Comparison of ENCODE assay signal across 1 cellular context in the genomic region with DNA sequence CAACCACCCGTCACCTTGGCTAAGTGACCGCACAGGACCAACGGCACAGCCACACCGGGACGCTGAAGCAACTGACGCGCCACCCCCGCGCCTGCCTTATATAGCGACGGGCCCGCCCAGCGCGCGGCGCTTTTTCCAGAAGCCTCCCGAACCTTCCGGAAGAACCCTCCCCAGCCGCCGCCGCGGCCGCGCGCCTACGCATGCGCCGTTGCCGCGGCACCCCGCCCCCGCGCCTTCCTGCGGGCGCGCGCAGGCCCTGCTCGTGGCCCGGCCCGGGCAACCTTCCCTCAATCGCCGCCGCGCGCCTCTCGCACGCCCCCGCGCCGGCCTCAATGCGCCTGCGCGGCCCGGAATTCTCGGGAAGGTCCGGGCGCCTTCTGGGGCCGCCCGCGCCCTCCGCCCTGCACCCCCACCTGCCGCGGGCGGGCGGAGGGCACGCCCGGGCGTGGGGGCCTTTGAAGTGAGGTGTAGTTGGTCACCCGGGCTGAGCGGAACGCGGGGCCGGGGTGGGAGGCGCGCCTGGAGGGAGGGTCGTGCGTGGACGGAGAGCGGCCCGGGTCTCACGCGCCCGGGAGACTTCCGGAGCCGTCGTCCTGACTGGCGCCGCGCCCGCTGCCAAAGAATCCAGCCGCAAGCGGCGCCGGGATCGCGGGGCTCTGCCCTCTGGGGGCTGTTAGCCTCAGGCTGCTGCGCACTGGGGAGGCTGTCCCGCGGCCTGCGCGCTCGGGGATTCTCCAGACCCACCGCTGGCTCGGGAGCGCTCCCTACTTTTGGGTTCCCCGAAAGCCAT.
TF ChIP-seq lines count a peak whose summit lies in the region.

HSP90AA1 (minus strand) TSS at position 73 of the 790 bp plus-strand sequence. CDS start 666 bp downstream, outside the sequence.

TF ChIP-seq in HepG2, 621 proteins besides CTCF, POLR2A, EP300 and RAD21 (continued from another document and continues in another):
- TF ChIP-seq ERF (CRISPR knock-in tag; IDR thresholded peaks at IDR 0.05) (peak; percentile 81), HMGXB3 (CRISPR knock-in tag; IDR thresholded peaks at IDR 0.05; ENCODE audit: borderline replicate concordance) (0 out of 2 replicates have a peak, but pooled peaks have one; percentile 11), ZSCAN29 (CRISPR knock-in tag; conservative IDR thresholded peaks at IDR 0.05) (0 out of 2 replicates have a peak, but pooled peaks have one; percentile 27), E2F5 (CRISPR knock-in tag; conservative IDR thresholded peaks at IDR 0.05) (0 out of 2 replicates have a peak, but pooled peaks have one; percentile 31), ZNF138 (CRISPR knock-in tag; IDR thresholded peaks at IDR 0.05; ENCODE audit: low read depth) (peak; percentile 8; the same call in 1 of the 2 replicates), AGO1 (IDR thresholded peaks at IDR 0.05; ENCODE audit: low read depth, low read length, poor library complexity, severe bottlenecking) (no peak), GFI1 (CRISPR knock-in tag; IDR thresholded peaks at IDR 0.05; ENCODE audit: borderline replicate concordance) (peak; percentile 75; the same call in 1 of the 2 replicates), XRCC5 (optimal IDR thresholded peaks at IDR 0.05; ENCODE audit: low read length) (peak; percentile 42), TEAD3 (CRISPR knock-in tag; optimal IDR thresholded peaks at IDR 0.05; ENCODE audit: borderline replicate concordance) (peak; percentile 48), HOXA5 (CRISPR knock-in tag; IDR thresholded peaks at IDR 0.05) (peak; percentile 16; the same call in 1 of the 2 replicates), ZNF792 (CRISPR knock-in tag; IDR thresholded peaks at IDR 0.05) (peak; percentile 12; the same call in 1 of the 2 replicates), POLR2AphosphoS5 (IDR thresholded peaks at IDR 0.05; ENCODE audit: low read depth, low read length) (peak; percentile 99), HOXA7 (CRISPR knock-in tag; IDR thresholded peaks at IDR 0.05) (no peak), U2AF1 (optimal IDR thresholded peaks at IDR 0.05; ENCODE audit: low read depth, low read length) (no peak), SOX6 (IDR thresholded peaks at IDR 0.05) (no peak), SOX6 (CRISPR knock-in tag; IDR thresholded peaks at IDR 0.05) (0 out of 2 replicates have a peak, but pooled peaks have one; percentile 8), HNF4G (IDR thresholded peaks at IDR 0.05; ENCODE audit: borderline replicate concordance, low read depth, low read length) (peak; percentile 16; the same call in 1 of the 2 replicates), HNF4G (CRISPR knock-in tag; IDR thresholded peaks at IDR 0.05; ENCODE audit: borderline replicate concordance, low read depth) (no peak), KDM2A (CRISPR knock-in tag; IDR thresholded peaks at IDR 0.05; ENCODE audit: borderline replicate concordance, low read depth) (peak; percentile 57), KDM5B (CRISPR knock-in tag; IDR thresholded peaks at IDR 0.05; ENCODE audit: borderline replicate concordance) (peak; percentile 82; the same call in 1 of the 2 replicates), ZMYM3 (CRISPR knock-in tag; IDR thresholded peaks at IDR 0.05) (no peak), SALL1 (CRISPR knock-in tag; IDR thresholded peaks at IDR 0.05) (peak; percentile 52; the same call in 1 of the 2 replicates), ZBTB39 (CRISPR knock-in tag; IDR thresholded peaks at IDR 0.05) (no peak), SALL2 (CRISPR knock-in tag; IDR thresholded peaks at IDR 0.05) (peak; percentile 73; the same call in 1 of the 2 replicates), PAF1 (CRISPR knock-in tag; IDR thresholded peaks at IDR 0.05) (no peak), SOX13 (IDR thresholded peaks at IDR 0.05) (no peak), SOX13 (CRISPR knock-in tag; conservative IDR thresholded peaks at IDR 0.05 in 1 of 2, IDR thresholded peaks at IDR 0.05 in 1 of 2) (no peak), RFX1 (IDR thresholded peaks at IDR 0.05) (peak; percentile 16; the same call in 1 of the 2 replicates), ZNF772 (CRISPR knock-in tag; IDR thresholded peaks at IDR 0.05) (peak; percentile 46; the same call in 1 of the 2 replicates)
- TF ChIP-seq, protein P1, sequence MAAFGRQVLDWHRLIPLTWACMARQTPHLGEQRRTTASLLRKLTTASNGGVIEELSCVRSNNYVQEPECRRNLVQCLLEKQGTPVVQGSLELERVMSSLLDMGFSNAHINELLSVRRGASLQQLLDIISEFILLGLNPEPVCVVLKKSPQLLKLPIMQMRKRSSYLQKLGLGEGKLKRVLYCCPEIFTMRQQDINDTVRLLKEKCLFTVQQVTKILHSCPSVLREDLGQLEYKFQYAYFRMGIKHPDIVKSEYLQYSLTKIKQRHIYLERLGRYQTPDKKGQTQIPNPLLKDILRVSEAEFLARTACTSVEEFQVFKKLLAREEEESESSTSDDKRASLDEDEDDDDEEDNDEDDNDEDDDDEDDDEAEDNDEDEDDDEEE (CRISPR knock-in tag; IDR thresholded peaks at IDR 0.05) = peak; percentile 49; the same call in 1 of the 2 replicates
- TF ChIP-seq, protein P2, sequence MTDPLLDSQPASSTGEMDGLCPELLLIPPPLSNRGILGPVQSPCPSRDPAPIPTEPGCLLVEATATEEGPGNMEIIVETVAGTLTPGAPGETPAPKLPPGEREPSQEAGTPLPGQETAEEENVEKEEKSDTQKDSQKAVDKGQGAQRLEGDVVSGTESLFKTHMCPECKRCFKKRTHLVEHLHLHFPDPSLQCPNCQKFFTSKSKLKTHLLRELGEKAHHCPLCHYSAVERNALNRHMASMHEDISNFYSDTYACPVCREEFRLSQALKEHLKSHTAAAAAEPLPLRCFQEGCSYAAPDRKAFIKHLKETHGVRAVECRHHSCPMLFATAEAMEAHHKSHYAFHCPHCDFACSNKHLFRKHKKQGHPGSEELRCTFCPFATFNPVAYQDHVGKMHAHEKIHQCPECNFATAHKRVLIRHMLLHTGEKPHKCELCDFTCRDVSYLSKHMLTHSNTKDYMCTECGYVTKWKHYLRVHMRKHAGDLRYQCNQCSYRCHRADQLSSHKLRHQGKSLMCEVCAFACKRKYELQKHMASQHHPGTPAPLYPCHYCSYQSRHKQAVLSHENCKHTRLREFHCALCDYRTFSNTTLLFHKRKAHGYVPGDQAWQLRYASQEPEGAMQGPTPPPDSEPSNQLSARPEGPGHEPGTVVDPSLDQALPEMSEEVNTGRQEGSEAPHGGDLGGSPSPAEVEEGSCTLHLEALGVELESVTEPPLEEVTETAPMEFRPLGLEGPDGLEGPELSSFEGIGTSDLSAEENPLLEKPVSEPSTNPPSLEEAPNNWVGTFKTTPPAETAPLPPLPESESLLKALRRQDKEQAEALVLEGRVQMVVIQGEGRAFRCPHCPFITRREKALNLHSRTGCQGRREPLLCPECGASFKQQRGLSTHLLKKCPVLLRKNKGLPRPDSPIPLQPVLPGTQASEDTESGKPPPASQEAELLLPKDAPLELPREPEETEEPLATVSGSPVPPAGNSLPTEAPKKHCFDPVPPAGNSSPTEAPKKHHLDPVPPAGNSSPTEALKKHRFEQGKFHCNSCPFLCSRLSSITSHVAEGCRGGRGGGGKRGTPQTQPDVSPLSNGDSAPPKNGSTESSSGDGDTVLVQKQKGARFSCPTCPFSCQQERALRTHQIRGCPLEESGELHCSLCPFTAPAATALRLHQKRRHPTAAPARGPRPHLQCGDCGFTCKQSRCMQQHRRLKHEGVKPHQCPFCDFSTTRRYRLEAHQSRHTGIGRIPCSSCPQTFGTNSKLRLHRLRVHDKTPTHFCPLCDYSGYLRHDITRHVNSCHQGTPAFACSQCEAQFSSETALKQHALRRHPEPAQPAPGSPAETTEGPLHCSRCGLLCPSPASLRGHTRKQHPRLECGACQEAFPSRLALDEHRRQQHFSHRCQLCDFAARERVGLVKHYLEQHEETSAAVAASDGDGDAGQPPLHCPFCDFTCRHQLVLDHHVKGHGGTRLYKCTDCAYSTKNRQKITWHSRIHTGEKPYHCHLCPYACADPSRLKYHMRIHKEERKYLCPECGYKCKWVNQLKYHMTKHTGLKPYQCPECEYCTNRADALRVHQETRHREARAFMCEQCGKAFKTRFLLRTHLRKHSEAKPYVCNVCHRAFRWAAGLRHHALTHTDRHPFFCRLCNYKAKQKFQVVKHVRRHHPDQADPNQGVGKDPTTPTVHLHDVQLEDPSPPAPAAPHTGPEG (CRISPR knock-in tag; IDR thresholded peaks at IDR 0.05) = peak; percentile 96
- TF ChIP-seq, protein P3, sequence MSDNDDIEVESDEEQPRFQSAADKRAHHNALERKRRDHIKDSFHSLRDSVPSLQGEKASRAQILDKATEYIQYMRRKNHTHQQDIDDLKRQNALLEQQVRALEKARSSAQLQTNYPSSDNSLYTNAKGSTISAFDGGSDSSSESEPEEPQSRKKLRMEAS (IDR thresholded peaks at IDR 0.05) = peak; percentile 84
- TF ChIP-seq, protein P4, sequence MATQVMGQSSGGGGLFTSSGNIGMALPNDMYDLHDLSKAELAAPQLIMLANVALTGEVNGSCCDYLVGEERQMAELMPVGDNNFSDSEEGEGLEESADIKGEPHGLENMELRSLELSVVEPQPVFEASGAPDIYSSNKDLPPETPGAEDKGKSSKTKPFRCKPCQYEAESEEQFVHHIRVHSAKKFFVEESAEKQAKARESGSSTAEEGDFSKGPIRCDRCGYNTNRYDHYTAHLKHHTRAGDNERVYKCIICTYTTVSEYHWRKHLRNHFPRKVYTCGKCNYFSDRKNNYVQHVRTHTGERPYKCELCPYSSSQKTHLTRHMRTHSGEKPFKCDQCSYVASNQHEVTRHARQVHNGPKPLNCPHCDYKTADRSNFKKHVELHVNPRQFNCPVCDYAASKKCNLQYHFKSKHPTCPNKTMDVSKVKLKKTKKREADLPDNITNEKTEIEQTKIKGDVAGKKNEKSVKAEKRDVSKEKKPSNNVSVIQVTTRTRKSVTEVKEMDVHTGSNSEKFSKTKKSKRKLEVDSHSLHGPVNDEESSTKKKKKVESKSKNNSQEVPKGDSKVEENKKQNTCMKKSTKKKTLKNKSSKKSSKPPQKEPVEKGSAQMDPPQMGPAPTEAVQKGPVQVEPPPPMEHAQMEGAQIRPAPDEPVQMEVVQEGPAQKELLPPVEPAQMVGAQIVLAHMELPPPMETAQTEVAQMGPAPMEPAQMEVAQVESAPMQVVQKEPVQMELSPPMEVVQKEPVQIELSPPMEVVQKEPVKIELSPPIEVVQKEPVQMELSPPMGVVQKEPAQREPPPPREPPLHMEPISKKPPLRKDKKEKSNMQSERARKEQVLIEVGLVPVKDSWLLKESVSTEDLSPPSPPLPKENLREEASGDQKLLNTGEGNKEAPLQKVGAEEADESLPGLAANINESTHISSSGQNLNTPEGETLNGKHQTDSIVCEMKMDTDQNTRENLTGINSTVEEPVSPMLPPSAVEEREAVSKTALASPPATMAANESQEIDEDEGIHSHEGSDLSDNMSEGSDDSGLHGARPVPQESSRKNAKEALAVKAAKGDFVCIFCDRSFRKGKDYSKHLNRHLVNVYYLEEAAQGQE (IDR thresholded peaks at IDR 0.05; ENCODE audit: borderline replicate concordance in 1 of 2, low read depth in 1 of 2, low read length in 2 of 2) = peak in 1 of 2 experiments; percentile 40; a peak in 1 of 4 replicates
- TF ChIP-seq, protein P5, sequence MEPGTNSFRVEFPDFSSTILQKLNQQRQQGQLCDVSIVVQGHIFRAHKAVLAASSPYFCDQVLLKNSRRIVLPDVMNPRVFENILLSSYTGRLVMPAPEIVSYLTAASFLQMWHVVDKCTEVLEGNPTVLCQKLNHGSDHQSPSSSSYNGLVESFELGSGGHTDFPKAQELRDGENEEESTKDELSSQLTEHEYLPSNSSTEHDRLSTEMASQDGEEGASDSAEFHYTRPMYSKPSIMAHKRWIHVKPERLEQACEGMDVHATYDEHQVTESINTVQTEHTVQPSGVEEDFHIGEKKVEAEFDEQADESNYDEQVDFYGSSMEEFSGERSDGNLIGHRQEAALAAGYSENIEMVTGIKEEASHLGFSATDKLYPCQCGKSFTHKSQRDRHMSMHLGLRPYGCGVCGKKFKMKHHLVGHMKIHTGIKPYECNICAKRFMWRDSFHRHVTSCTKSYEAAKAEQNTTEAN (CRISPR knock-in tag; conservative IDR thresholded peaks at IDR 0.05) = peak; percentile 19; the same call in 1 of the 2 replicates
